In genomic region chr4:88735554-88735953, GRCh38 we compare ENCODE assay signal across 23 cellular contexts. TPM values are rescaled to one million over a fixed set of nuclear protein-coding genes. Genes with fewer than 3 reads are reported as not detected.
DNase-seq lines count a peak whose midpoint lies in the region; ATAC-seq and TF ChIP-seq lines count a peak whose summit lies in the region.
"Had no signal": no experiment of that assay in that cellular context is flagged by ENCODE, and none has a peak within 500 bp of the region (broad histone marks: within the 10 kb centered on the region; RNA-seq: fewer than 3 reads in every experiment).

No MANE protein-coding gene starts in this region.

- H3K27ac ChIP-seq in esophagus muscularis mucosa (replicated peaks in 1 of 4) (peak overlapping the region; percentile 45 to 73 (median 66)), right lobe of liver (peak overlapping the region; percentile 44 to 83 (median 62)), subcutaneous abdominal adipose tissue (ENCODE audit: low read depth, low read length) (peak overlapping the region; percentile 57)

- WGBS in esophagus muscularis mucosa = 60% methylated on average over 1 of the region's 1 CpG
- WGBS in right lobe of liver (ENCODE audit: insufficient coverage, low coverage, low lambda C conversion rate, missing lambda C conversion rate) = 27% methylated on average over 1 of the region's 1 CpG

- DNase-seq in adipocyte (ENCODE audit: low read depth) = peak; percentile 37
- no peak for DNase-seq in esophagus muscularis mucosa (ENCODE audit: extremely low spot score)
- no peak for DNase-seq in right lobe of liver
- no peak for DNase-seq in stimulated activated naive B cell treated with anti-CD40 and anti-IgM and Interleukin-4, amounts not matched to agents 10 μg/mL and 1 μg/mL and 100 μg/mL, for 72 hours
- no peak for DNase-seq in cerebellum (ENCODE audit: low spot score)
- no peak for DNase-seq in chondrocyte (ENCODE audit: low spot score)
- DNase-seq: activated CD4-positive, alpha-beta T cell treated with anti-CD3 and anti-CD28 coated beads, Interleukin-2, amount 50 U/mL, for 48 hours; activated CD4-positive, CD25-positive, alpha-beta regulatory T cell; activated CD8-positive, alpha-beta memory T cell treated with anti-CD3 and anti-CD28 coated beads, Interleukin-2, amount 50 U/mL, for 48 hours; activated naive CD8-positive, alpha-beta T cell treated with anti-CD3 and anti-CD28 coated beads, Interleukin-2, amount 10 ng/mL, durations not matched to agents 7 days and 5 days; CD8-positive, alpha-beta memory T cell; GF-D8; KG1; naive thymus-derived CD8-positive, alpha-beta T cell; NCI-H69; RPMI8226; stimulated activated CD4-positive, alpha-beta T cell treated with anti-CD3 and anti-CD28 coated beads, Interleukin-1b, Interleukin-23, amount 100 ng/mL, for 48 hours; T1000 had no signal

- no peaks in the 10 kb centered on the region for H3K36me3 Mint-ChIP-seq in stimulated activated naive B cell treated with anti-CD40 and anti-IgM and Interleukin-4, amounts not matched to agents 10 μg/mL and 1 μg/mL and 100 μg/mL, for 72 hours
- H3K36me3 Mint-ChIP-seq in chondrocyte (ENCODE audit: low read depth) = peaks cover 12% of the 10 kb centered on the region
- H3K36me3 Mint-ChIP-seq: stimulated activated memory B cell treated with anti-CD40 and anti-IgM and Interleukin-4, amounts not matched to agents 10 μg/mL and 1 μg/mL and 100 μg/mL, for 72 hours had no signal

- H3K4me3 ChIP-seq in adipocyte (ENCODE audit: low read length) = no peak overlapping the region
- no peak overlapping the region for H3K4me3 ChIP-seq in esophagus muscularis mucosa
- peak overlapping the region in 2 of 3 donors; percentile 57 to 58 for H3K4me3 ChIP-seq in right lobe of liver
- H3K4me3 ChIP-seq in subcutaneous abdominal adipose tissue (ENCODE audit: low read depth in 1 of 5, low read length in 5 of 5) = no peak overlapping the region
- H3K4me3 ChIP-seq: skin epidermis, thoracic aorta had no signal

- intact Hi-C loops in esophagus muscularis mucosa (cut with DNase I) (no loop called here), right lobe of liver (cut with DNase I) (no loop called here)

- peak; percentile 62 to 78 (median 69) for ATAC-seq in right lobe of liver
- no peak for ATAC-seq in stimulated activated naive B cell treated with anti-CD40 and anti-IgM and Interleukin-4, amounts not matched to agents 10 μg/mL and 1 μg/mL and 100 μg/mL, for 72 hours (replicated peaks)
- ATAC-seq: HCT116; naive thymus-derived CD8-positive, alpha-beta T cell had no signal

- TF ChIP-seq EP300 in esophagus muscularis mucosa (IDR thresholded peaks at IDR 0.05) = no peak

- no peaks in the 10 kb centered on the region for H3K27me3 ChIP-seq in adipocyte (replicated peaks; ENCODE audit: control insufficient read depth, insufficient read depth, low read length)
- H3K27me3 ChIP-seq in esophagus muscularis mucosa = no peaks in the 10 kb centered on the region
- H3K27me3 ChIP-seq in right lobe of liver = no peaks in the 10 kb centered on the region
- no peaks in the 10 kb centered on the region for H3K27me3 ChIP-seq in subcutaneous abdominal adipose tissue (ENCODE audit: control insufficient read depth in 5 of 5, insufficient read depth in 4 of 5, low read length in 5 of 5)

- no peak for TF ChIP-seq CTCF in esophagus muscularis mucosa (IDR thresholded peaks at IDR 0.05)
- no peak for TF ChIP-seq CTCF in right lobe of liver (IDR thresholded peaks at IDR 0.05)
- no peak for TF ChIP-seq CTCF in chondrocyte (IDR thresholded peaks at IDR 0.05)

- H3K9ac ChIP-seq in adipocyte (ENCODE audit: low read length) (no peak overlapping the region), subcutaneous abdominal adipose tissue (ENCODE audit: low read length in 5 of 5) (no peak overlapping the region)

- TF ChIP-seq POLR2A in esophagus muscularis mucosa (IDR thresholded peaks at IDR 0.05; ENCODE audit: low read depth) (no peak), right lobe of liver (IDR thresholded peaks at IDR 0.05) (peak; percentile 17)

- peaks cover 49% of the 10 kb centered on the region for H3K36me3 ChIP-seq in adipocyte (ENCODE audit: control insufficient read depth, insufficient read depth, low read length, severe bottlenecking)
- H3K36me3 ChIP-seq in esophagus muscularis mucosa = peaks cover 9 to 31% (median 17%) of the 10 kb centered on the region in 4 donors
- peaks cover 5 to 14% (median 10%) of the 10 kb centered on the region in 4 donors for H3K36me3 ChIP-seq in right lobe of liver
- H3K36me3 ChIP-seq in subcutaneous abdominal adipose tissue (ENCODE audit: control insufficient read depth in 5 of 5, insufficient read depth in 5 of 5, low read length in 5 of 5) = peaks cover 23 to 81% (median 59%) of the 10 kb centered on the region in 5 donors

- H3K4me1 ChIP-seq in adipocyte (ENCODE audit: control insufficient read depth, insufficient read depth, low read length) = peaks cover 34% of the 10 kb centered on the region
- H3K4me1 ChIP-seq in esophagus muscularis mucosa = peaks cover 0 to 64% (median 50%) of the 10 kb centered on the region in 4 donors
- H3K4me1 ChIP-seq in right lobe of liver = peaks cover 0 to 47% (median 2%) of the 10 kb centered on the region in 4 donors
- peaks cover 0 to 61% (median 27%) of the 10 kb centered on the region in 5 donors for H3K4me1 ChIP-seq in subcutaneous abdominal adipose tissue (ENCODE audit: control insufficient read depth in 5 of 5, insufficient read depth in 5 of 5, low read length in 5 of 5)

- H3K27ac Mint-ChIP-seq in stimulated activated naive B cell treated with anti-CD40 and anti-IgM and Interleukin-4, amounts not matched to agents 10 μg/mL and 1 μg/mL and 100 μg/mL, for 72 hours = no peak overlapping the region
- H3K27ac Mint-ChIP-seq in chondrocyte (ENCODE audit: unreplicated experiment) = no peak overlapping the region
- H3K27ac Mint-ChIP-seq: activated naive CD8-positive, alpha-beta T cell treated with anti-CD3 and anti-CD28 coated beads, Interleukin-2, amount 10 ng/mL, durations not matched to agents 7 days and 5 days; stimulated activated memory B cell treated with anti-CD40 and anti-IgM and Interleukin-4, amounts not matched to agents 10 μg/mL and 1 μg/mL and 100 μg/mL, for 72 hours had no signal

- H3K9me3 ChIP-seq in adipocyte (ENCODE audit: control insufficient read depth, low read length) (no peaks in the 10 kb centered on the region), esophagus muscularis mucosa (no peaks in the 10 kb centered on the region), right lobe of liver (no peaks in the 10 kb centered on the region), subcutaneous abdominal adipose tissue (ENCODE audit: control insufficient read depth in 5 of 5, low read length in 5 of 5) (no peaks in the 10 kb centered on the region)
- H3K9me3 ChIP-seq: thoracic aorta had no signal

- H3K9me3 Mint-ChIP-seq in stimulated activated naive B cell treated with anti-CD40 and anti-IgM and Interleukin-4, amounts not matched to agents 10 μg/mL and 1 μg/mL and 100 μg/mL, for 72 hours = no peaks in the 10 kb centered on the region
- no peaks in the 10 kb centered on the region for H3K9me3 Mint-ChIP-seq in chondrocyte (ENCODE audit: low read depth)
- H3K9me3 Mint-ChIP-seq: activated naive CD8-positive, alpha-beta T cell treated with anti-CD3 and anti-CD28 coated beads, Interleukin-2, amount 10 ng/mL, durations not matched to agents 7 days and 5 days; CD8-positive, alpha-beta memory T cell; naive thymus-derived CD8-positive, alpha-beta T cell; stimulated activated memory B cell treated with anti-CD40 and anti-IgM and Interleukin-4, amounts not matched to agents 10 μg/mL and 1 μg/mL and 100 μg/mL, for 72 hours had no signal

- H3K4me3 Mint-ChIP-seq in stimulated activated naive B cell treated with anti-CD40 and anti-IgM and Interleukin-4, amounts not matched to agents 10 μg/mL and 1 μg/mL and 100 μg/mL, for 72 hours = no peak overlapping the region
- H3K4me3 Mint-ChIP-seq in chondrocyte (ENCODE audit: unreplicated experiment) = no peak overlapping the region
- H3K4me3 Mint-ChIP-seq: activated naive CD8-positive, alpha-beta T cell treated with anti-CD3 and anti-CD28 coated beads, Interleukin-2, amount 10 ng/mL, durations not matched to agents 7 days and 5 days; CD8-positive, alpha-beta memory T cell; stimulated activated memory B cell treated with anti-CD40 and anti-IgM and Interleukin-4, amounts not matched to agents 10 μg/mL and 1 μg/mL and 100 μg/mL, for 72 hours had no signal

- H3K4me1 Mint-ChIP-seq in stimulated activated naive B cell treated with anti-CD40 and anti-IgM and Interleukin-4, amounts not matched to agents 10 μg/mL and 1 μg/mL and 100 μg/mL, for 72 hours = peaks cover 14 to 23% of the 10 kb centered on the region in 2 donors
- H3K4me1 Mint-ChIP-seq in chondrocyte (ENCODE audit: low read depth) = peaks cover 29% of the 10 kb centered on the region

- H3K27me3 Mint-ChIP-seq in stimulated activated naive B cell treated with anti-CD40 and anti-IgM and Interleukin-4, amounts not matched to agents 10 μg/mL and 1 μg/mL and 100 μg/mL, for 72 hours = no peaks in the 10 kb centered on the region
- no peaks in the 10 kb centered on the region for H3K27me3 Mint-ChIP-seq in chondrocyte (ENCODE audit: low read depth)
- H3K27me3 Mint-ChIP-seq: activated naive CD8-positive, alpha-beta T cell treated with anti-CD3 and anti-CD28 coated beads, Interleukin-2, amount 10 ng/mL, durations not matched to agents 7 days and 5 days; naive thymus-derived CD8-positive, alpha-beta T cell; stimulated activated memory B cell treated with anti-CD40 and anti-IgM and Interleukin-4, amounts not matched to agents 10 μg/mL and 1 μg/mL and 100 μg/mL, for 72 hours had no signal

RNA-seq across cellular contexts. Expression of gene NAP1L5, which starts 37.9 kb away (rescaled TPM):
- total RNA-seq in esophagus muscularis mucosa = 10 to 100 TPM in 1 of 4 donors, 1 to 10 TPM in 3; 5.7 to 10.1 (median 7.8) TPM
- 1 to 10 TPM; 1.8 to 5.7 (median 3.0) TPM for total RNA-seq in right lobe of liver
- 28.4 TPM for total RNA-seq in cerebellum
- total RNA-seq in chondrocyte = 5.1 to 9.1 TPM (median 5.8 TPM) in 3 replicates

Comparison
In these comparisons a context has a peak if more than half of its experiments do, and no peak if none do; other contexts are left out.
1. H3K4me3 ChIP-seq: peak in right lobe of liver (2 of 3); none in adipocyte (single experiment), esophagus muscularis mucosa (0 of 4) and subcutaneous abdominal adipose tissue (0 of 5).
2. ATAC-seq: peak in right lobe of liver (4 of 4); none in stimulated activated naive B cell treated with anti-CD40 and anti-IgM and Interleukin-4, amounts not matched to agents 10 μg/mL and 1 μg/mL and 100 μg/mL, for 72 hours (0 of 2).
3. Peak in every context shown above with its lines, with median percentiles within 50 percentile points of each other: H3K27ac ChIP-seq.